Comparison of ENCODE assay signal across 8 cellular contexts in genomic region chr1:244730153-244730933, GRCh38.
A peak's percentile ranks its signal among the peaks of the same experiment; 100 is the strongest.
DNase-seq lines count a peak whose midpoint lies in the region; ATAC-seq and TF ChIP-seq lines count a peak whose summit lies in the region.

No MANE protein-coding gene starts in this region.

- H3K9me3 Mint-ChIP-seq in T-helper 2 cell treated with Interferon-gamma antibody and Interleukin-4, amounts not matched to agents 5 μg/mL and 100 μg/mL, for 36 hours = peaks cover 3% of the 10 kb centered on the region

- POLR2A ChIA-PET in HEK293 (lab: Yijun Ruan, JAX) = no interaction called here

- H3K27me3 ChIP-seq in BLaER1 (peaks cover 32% of the 10 kb centered on the region), duodenal mucosa (ENCODE audit: control insufficient read depth in 1 of 2, insufficient read depth in 2 of 2, low read length in 2 of 2) (no peaks in the 10 kb centered on the region), liver (ENCODE audit: control insufficient read depth in 4 of 4, insufficient read depth in 4 of 4, low read length in 3 of 4) (no peaks in the 10 kb centered on the region)

- CTCF ChIA-PET in HEK293 (lab: Yijun Ruan, JAX) = no interaction called here

- H3K4me3 Mint-ChIP-seq in T-helper 2 cell treated with Interferon-gamma antibody and Interleukin-4, amounts not matched to agents 5 μg/mL and 100 μg/mL, for 36 hours = peak overlapping the region; percentile 91

- H3K27me3 Mint-ChIP-seq in T-helper 2 cell treated with Interferon-gamma antibody and Interleukin-4, amounts not matched to agents 5 μg/mL and 100 μg/mL, for 36 hours (ENCODE audit: low read depth) = peaks cover 53% of the 10 kb centered on the region

- peak; percentile 24 for DNase-seq in T-helper 2 cell treated with Interferon-gamma antibody and Interleukin-4, amounts not matched to agents 5 μg/mL and 100 μg/mL, for 36 hours (ENCODE audit: low spot score)
- DNase-seq in stimulated activated CD4-positive, alpha-beta T cell treated with anti-CD3 and anti-CD28 coated beads, TNF-alpha, amount 100 ng/mL, for 4 hours (ENCODE audit: low read depth in 3 of 3) = peak in 2 of 3 experiments; percentile 2 to 18
- DNase-seq in SK-N-DZ (ENCODE audit: low spot score) = no peak

- ATAC-seq in HG03039 (IDR thresholded peaks at IDR 0.05; ENCODE audit: unreplicated experiment) = no peak

- H3K4me3 ChIP-seq in BLaER1 = peak overlapping the region; percentile 71
- H3K4me3 ChIP-seq in HEK293 (ENCODE audit: low read depth, low read length) = peak overlapping the region; percentile 7
- H3K4me3 ChIP-seq in duodenal mucosa (ENCODE audit: low read depth in 1 of 2, low read length in 2 of 2) = peak overlapping the region; percentile 84
- H3K4me3 ChIP-seq in liver (ENCODE audit: low read depth in 1 of 3, low read length in 3 of 3) = peak overlapping the region; percentile 62 to 83 (median 69)

- peaks cover 13% of the 10 kb centered on the region for H3K4me1 Mint-ChIP-seq in T-helper 2 cell treated with Interferon-gamma antibody and Interleukin-4, amounts not matched to agents 5 μg/mL and 100 μg/mL, for 36 hours (ENCODE audit: low read depth)

- H3K4me1 ChIP-seq in BLaER1 (peaks cover 25% of the 10 kb centered on the region), HEK293 (ENCODE audit: control insufficient read depth, insufficient read depth, low read length) (no peaks in the 10 kb centered on the region), duodenal mucosa (ENCODE audit: control insufficient read depth in 1 of 2, insufficient read depth in 2 of 2, low read length in 2 of 2) (no peaks in the 10 kb centered on the region), liver (ENCODE audit: control insufficient read depth in 4 of 4, insufficient read depth in 4 of 4, low read length in 3 of 4) (peaks cover 1 to 17% (median 11%) of the 10 kb centered on the region in 4 donors)

- under 1% methylated on average over 94 of the region's 94 CpGs for WGBS in liver

- H3K9me3 ChIP-seq in BLaER1 = peaks cover 19% of the 10 kb centered on the region
- no peaks in the 10 kb centered on the region for H3K9me3 ChIP-seq in HEK293 (ENCODE audit: control insufficient read depth, insufficient read depth, low read depth, low read length)
- H3K9me3 ChIP-seq in duodenal mucosa (ENCODE audit: control insufficient read depth in 1 of 2, low read length in 2 of 2) = peaks cover 0 to 4% of the 10 kb centered on the region in 2 donors
- H3K9me3 ChIP-seq in liver (ENCODE audit: control insufficient read depth in 4 of 4, low read length in 3 of 4) = peaks cover 0 to 3% (median 0%) of the 10 kb centered on the region in 4 donors

- H3K36me3 ChIP-seq in BLaER1 = 0 out of 2 replicates have a peak, but pooled peaks cover 4% of the 10 kb centered on the region
- H3K36me3 ChIP-seq in HEK293 (ENCODE audit: control insufficient read depth in 2 of 2, insufficient read depth in 1 of 2, low read length in 2 of 2) = no peaks in the 10 kb centered on the region
- H3K36me3 ChIP-seq in duodenal mucosa (ENCODE audit: control insufficient read depth in 1 of 2, insufficient read depth in 2 of 2, low read length in 2 of 2) = no peaks in the 10 kb centered on the region
- H3K36me3 ChIP-seq in liver (ENCODE audit: control insufficient read depth in 4 of 4, insufficient read depth in 3 of 4, low read depth in 1 of 4, low read length in 3 of 4) = no peaks in the 10 kb centered on the region

- TF ChIP-seq CTCF in HEK293 (tag by site-specific recombination; IDR thresholded peaks at IDR 0.05) (no peak), liver (IDR thresholded peaks at IDR 0.05; ENCODE audit: low read depth, low read length, missing input control) (no peak)

- no peak for TF ChIP-seq RAD21 in liver (IDR thresholded peaks at IDR 0.05)

- H3K9ac ChIP-seq in BLaER1 (peak overlapping the region; percentile 84), duodenal mucosa (ENCODE audit: low read depth in 1 of 2, low read length in 2 of 2) (peak overlapping the region; percentile 39 to 63), liver (ENCODE audit: low read depth in 1 of 2, low read length in 2 of 2) (no peak overlapping the region)

- peak overlapping the region; percentile 49 for H3K27ac Mint-ChIP-seq in T-helper 2 cell treated with Interferon-gamma antibody and Interleukin-4, amounts not matched to agents 5 μg/mL and 100 μg/mL, for 36 hours

- no peaks in the 10 kb centered on the region for H3K36me3 Mint-ChIP-seq in T-helper 2 cell treated with Interferon-gamma antibody and Interleukin-4, amounts not matched to agents 5 μg/mL and 100 μg/mL, for 36 hours (ENCODE audit: low read depth)

- H3K4me2 ChIP-seq in BLaER1 = peak overlapping the region; percentile 97

- H3K27ac ChIP-seq in BLaER1 (peak overlapping the region; percentile 89), HEK293 (ENCODE audit: extremely low read depth, low read depth, low read length) (no peak overlapping the region; the same call in 1 of the 2 replicates), duodenal mucosa (ENCODE audit: low read depth, low read length) (no peak overlapping the region), liver (ENCODE audit: low read depth in 1 of 2, low read length in 2 of 2) (no peak overlapping the region)

- no peaks in the 10 kb centered on the region for H4K20me1 ChIP-seq in BLaER1

TF ChIP-seq in HEK293, 187 proteins besides CTCF, POLR2A, EP300 and RAD21 (continues in another document):
- no peak for TF ChIP-seq BCL11A (tag by site-specific recombination; IDR thresholded peaks at IDR 0.05; ENCODE audit: low read depth)
- no peak for TF ChIP-seq ZNF398 (tag by site-specific recombination; IDR thresholded peaks at IDR 0.05)
- TF ChIP-seq ZNF132 (tag by site-specific recombination; IDR thresholded peaks at IDR 0.05; ENCODE audit: borderline replicate concordance) = no peak
- no peak for TF ChIP-seq GLI2 (tag by site-specific recombination; IDR thresholded peaks at IDR 0.05; ENCODE audit: borderline replicate concordance, low read depth)
- no peak for TF ChIP-seq ZFHX2 (tag by site-specific recombination; conservative IDR thresholded peaks at IDR 0.05)
- TF ChIP-seq ZBTB6 (tag by site-specific recombination; IDR thresholded peaks at IDR 0.05) = no peak
- TF ChIP-seq ZNF121 (tag by site-specific recombination; IDR thresholded peaks at IDR 0.05) = no peak

TF ChIP-seq in liver, 16 proteins besides CTCF, POLR2A, EP300 and RAD21:
- TF ChIP-seq JUND (IDR thresholded peaks at IDR 0.05) (no peak), HNF4A (conservative IDR thresholded peaks at IDR 0.05) (no peak), RXRA (IDR thresholded peaks at IDR 0.05) (no peak), MAX (IDR thresholded peaks at IDR 0.05) (no peak), EGR1 (IDR thresholded peaks at IDR 0.05; ENCODE audit: low read depth in 2 of 2) (no peak), HNF4G (IDR thresholded peaks at IDR 0.05) (no peak), YY1 (IDR thresholded peaks at IDR 0.05) (no peak), ATF3 (IDR thresholded peaks at IDR 0.05) (no peak)

Comparison
In these comparisons a context has a peak if more than half of its experiments do, and no peak if none do; other contexts are left out.
1. H3K4me3 ChIP-seq: peak in every context shown above with its lines; median percentile 84 in duodenal mucosa; 71 in BLaER1; 69 in liver; 7 in HEK293.
2. H3K9ac ChIP-seq: peak in BLaER1 (single experiment) and duodenal mucosa (2 of 2); none in liver (0 of 2).